Comparison of ENCODE assay signal across 8 cellular contexts in the genomic region with DNA sequence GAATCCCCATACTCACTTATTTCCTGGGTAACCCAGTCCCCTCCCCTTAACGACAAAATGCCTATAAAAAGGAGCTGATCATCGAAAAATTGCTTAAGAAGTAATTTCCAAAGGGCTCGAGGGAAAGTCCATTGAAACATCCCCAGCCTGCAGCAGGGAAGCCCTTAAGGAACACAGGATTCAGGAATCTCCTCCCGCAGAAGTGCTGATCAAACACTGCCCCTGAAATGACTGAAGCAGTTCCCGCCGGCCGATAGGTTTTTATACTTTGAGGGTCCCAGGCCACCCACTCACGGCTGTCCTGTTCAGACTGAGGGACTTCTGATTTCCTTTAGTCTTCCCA. TPM values are rescaled to one million over a fixed set of nuclear protein-coding genes. Genes with fewer than 3 reads are reported as not detected.
DNase-seq lines count a peak whose midpoint lies in the region; ATAC-seq and TF ChIP-seq lines count a peak whose summit lies in the region.

No MANE protein-coding gene starts in this region.

- peak overlapping the region; percentile 72 for H3K27ac ChIP-seq in CD8-positive, alpha-beta T cell (ENCODE audit: low read depth, low read length)
- peak overlapping the region; percentile 28 for H3K27ac ChIP-seq in endodermal cell (ENCODE audit: low read depth, low read length)

- ATAC-seq in CD8-positive, alpha-beta T cell, result no peak
- no peak for ATAC-seq in GM19397 (IDR thresholded peaks at IDR 0.05; ENCODE audit: unreplicated experiment)
- no peak for ATAC-seq in GM21423 (IDR thresholded peaks at IDR 0.05; ENCODE audit: unreplicated experiment)
- ATAC-seq in HG03039 (IDR thresholded peaks at IDR 0.05; ENCODE audit: unreplicated experiment), result no peak
- ATAC-seq in GM21528 (IDR thresholded peaks at IDR 0.05; ENCODE audit: low FRiP score, unreplicated experiment), result no peak

- no peaks in the 10 kb centered on the region for H3K9me3 ChIP-seq in CD8-positive, alpha-beta T cell (ENCODE audit: low read length)
- no peaks in the 10 kb centered on the region for H3K9me3 ChIP-seq in MG63
- no peaks in the 10 kb centered on the region for H3K9me3 ChIP-seq in endodermal cell (ENCODE audit: control insufficient read depth, low read length)
- no peaks in the 10 kb centered on the region for H3K9me3 ChIP-seq in neuron (ENCODE audit: low read length)

- no peaks in the 10 kb centered on the region for H3K36me3 ChIP-seq in CD8-positive, alpha-beta T cell (ENCODE audit: insufficient read depth, low read length)
- H3K36me3 ChIP-seq in MG63 (no peaks in the 10 kb centered on the region; the same call in none of the 2 replicates), endodermal cell (ENCODE audit: control insufficient read depth, insufficient read depth, low read length) (peaks cover 8% of the 10 kb centered on the region), neuron (ENCODE audit: insufficient read depth, low read length) (peaks cover 9% of the 10 kb centered on the region)

- H3K4me1 Mint-ChIP-seq in CD8-positive, alpha-beta T cell (ENCODE audit: low read depth), result peaks cover 44% of the 10 kb centered on the region
- H3K4me1 Mint-ChIP-seq in endodermal cell, result peaks cover 18% of the 10 kb centered on the region

- H3K9me3 Mint-ChIP-seq in CD8-positive, alpha-beta T cell, result no peaks in the 10 kb centered on the region
- no peaks in the 10 kb centered on the region for H3K9me3 Mint-ChIP-seq in endodermal cell

- H3K27ac Mint-ChIP-seq in CD8-positive, alpha-beta T cell, result peak overlapping the region; percentile 95
- H3K27ac Mint-ChIP-seq in endodermal cell, result peak overlapping the region; percentile 98

- no peak for TF ChIP-seq CTCF in CD8-positive, alpha-beta T cell (IDR thresholded peaks at IDR 0.05)
- no peak for TF ChIP-seq CTCF in endodermal cell (conservative IDR thresholded peaks at IDR 0.05)

- intact Hi-C loops in CD8-positive, alpha-beta T cell (cut with DNase I, micrococcal nuclease), result loop anchor here in 1 of 2 experiments (5.0 to 10.0 kb wide), 3 partner anchors 111 to 641 kb away; a partner anchor contains a TSS

- H2AFZ ChIP-seq in neuron (ENCODE audit: low read depth, low read length), result peak overlapping the region; percentile 69

- no peak for DNase-seq in CD8-positive, alpha-beta T cell
- DNase-seq in MG63 (no peak), endodermal cell (no peak)

- CTCF ChIA-PET in CD8-positive, alpha-beta T cell (lab: Charles Lee), result no interaction called here

- peaks cover 25% of the 10 kb centered on the region for H3K4me1 ChIP-seq in CD8-positive, alpha-beta T cell (ENCODE audit: insufficient read depth, low read length)
- H3K4me1 ChIP-seq in endodermal cell (ENCODE audit: control insufficient read depth, insufficient read depth, low read length), result peaks cover 6% of the 10 kb centered on the region
- peaks cover 24% of the 10 kb centered on the region for H3K4me1 ChIP-seq in neuron (ENCODE audit: insufficient read depth, low read length)

- peak overlapping the region; percentile 98 for H3K4me3 ChIP-seq in CD8-positive, alpha-beta T cell (ENCODE audit: low read depth, low read length)
- H3K4me3 ChIP-seq in MG63 (peak overlapping the region; percentile 94), endodermal cell (ENCODE audit: low read length) (peak overlapping the region; percentile 99), neuron (ENCODE audit: low read length) (peak overlapping the region; percentile 83)

- peak overlapping the region; percentile 76 for H3K9ac ChIP-seq in endodermal cell (ENCODE audit: extremely low read depth, low read length, poor library complexity, severe bottlenecking)

- POLR2A ChIA-PET in CD8-positive, alpha-beta T cell (lab: Charles Lee), result interaction anchor here (3.2 kb wide), 1 partner anchor 27 kb away, joined by 27 read pairs; a partner anchor contains a TSS

- H3K4me3 Mint-ChIP-seq in CD8-positive, alpha-beta T cell, result peak overlapping the region; percentile 99
- H3K4me3 Mint-ChIP-seq in endodermal cell, result peak overlapping the region; percentile 98

- 0 to 1% methylated on average over 5 to 8 of the region's 8 CpGs for WGBS in endodermal cell (ENCODE audit: insufficient coverage in 1 of 2, insufficient read length in 1 of 2), 2 experiments

- H3K27me3 ChIP-seq in CD8-positive, alpha-beta T cell (ENCODE audit: insufficient read depth, low read length), result no peaks in the 10 kb centered on the region
- no peaks in the 10 kb centered on the region for H3K27me3 ChIP-seq in MG63
- H3K27me3 ChIP-seq in endodermal cell (ENCODE audit: control insufficient read depth, insufficient read depth, low read length, poor library complexity, severe bottlenecking), result no peaks in the 10 kb centered on the region
- H3K27me3 ChIP-seq in neuron (ENCODE audit: insufficient read depth, low read length), result no peaks in the 10 kb centered on the region

- no peaks in the 10 kb centered on the region for H3K27me3 Mint-ChIP-seq in CD8-positive, alpha-beta T cell (ENCODE audit: low read depth)
- no peaks in the 10 kb centered on the region for H3K27me3 Mint-ChIP-seq in endodermal cell (ENCODE audit: insufficient read depth)

- H3K36me3 Mint-ChIP-seq in CD8-positive, alpha-beta T cell, result peaks cover 24% of the 10 kb centered on the region
- H3K36me3 Mint-ChIP-seq in endodermal cell (ENCODE audit: low read depth), result peaks cover 16% of the 10 kb centered on the region

RNA-seq across cellular contexts. Expression of a gene that starts 0.6 kb away (rescaled TPM):
- total RNA-seq in CD8-positive, alpha-beta T cell, result 1 to 10 TPM; 7.5 to 7.7 TPM
- total RNA-seq in MG63 (2014; rRNA removed; shearing (Covaris generic); ENCODE audit: low replicate concordance), result 3.3 and 4.4 TPM in 2 replicates
- total RNA-seq in endodermal cell, result 1 to 10 TPM; 7.4 to 9.1 TPM
- 8.0 TPM for polyA plus RNA-seq in endodermal cell (2013, experiment 1 of 2)
- polyA plus RNA-seq in endodermal cell (2013, experiment 2 of 2), result 7.7 TPM

RNA-seq across cellular contexts. Expression of a gene that starts 26.6 kb away (rescaled TPM):
- 1 to 10 TPM; 3.6 to 3.9 TPM for total RNA-seq in CD8-positive, alpha-beta T cell
- total RNA-seq in MG63 (2014; rRNA removed; shearing (Covaris generic); ENCODE audit: low replicate concordance), result 10.8 and 14.2 TPM in 2 replicates
- 10 to 100 TPM; 33.6 to 40.3 TPM for total RNA-seq in endodermal cell
- polyA plus RNA-seq in endodermal cell (2013, experiment 1 of 2), result 21.9 TPM
- 22.1 TPM for polyA plus RNA-seq in endodermal cell (2013, experiment 2 of 2)

RNA-seq across cellular contexts. Expression of a gene that starts 27.6 kb away (rescaled TPM):
- total RNA-seq in CD8-positive, alpha-beta T cell, result 1,000 to 10,000 TPM; 1,908 to 1,959 TPM
- total RNA-seq in MG63 (2014; rRNA removed; shearing (Covaris generic); ENCODE audit: low replicate concordance), result 2,095 and 2,469 TPM in 2 replicates
- 1,000 to 10,000 TPM; 1,241 to 1,436 TPM for total RNA-seq in endodermal cell
- polyA plus RNA-seq in endodermal cell (2013, experiment 1 of 2), result 1,289 TPM
- polyA plus RNA-seq in endodermal cell (2013, experiment 2 of 2), result 1,216 TPM

RNA-seq across cellular contexts. Expression of a gene that starts 27.7 kb away (rescaled TPM):
- 10 to 100 TPM; 11.7 to 14.0 TPM for total RNA-seq in CD8-positive, alpha-beta T cell
- 8.3 and 21.6 TPM in 2 replicates for total RNA-seq in MG63 (2014; rRNA removed; shearing (Covaris generic); ENCODE audit: low replicate concordance)
- 10 to 100 TPM; 18.4 to 19.8 TPM for total RNA-seq in endodermal cell
- polyA plus RNA-seq in endodermal cell (2013, experiment 1 of 2), result 18.1 TPM
- polyA plus RNA-seq in endodermal cell (2013, experiment 2 of 2), result 17.8 TPM
